In the genomic region with DNA sequence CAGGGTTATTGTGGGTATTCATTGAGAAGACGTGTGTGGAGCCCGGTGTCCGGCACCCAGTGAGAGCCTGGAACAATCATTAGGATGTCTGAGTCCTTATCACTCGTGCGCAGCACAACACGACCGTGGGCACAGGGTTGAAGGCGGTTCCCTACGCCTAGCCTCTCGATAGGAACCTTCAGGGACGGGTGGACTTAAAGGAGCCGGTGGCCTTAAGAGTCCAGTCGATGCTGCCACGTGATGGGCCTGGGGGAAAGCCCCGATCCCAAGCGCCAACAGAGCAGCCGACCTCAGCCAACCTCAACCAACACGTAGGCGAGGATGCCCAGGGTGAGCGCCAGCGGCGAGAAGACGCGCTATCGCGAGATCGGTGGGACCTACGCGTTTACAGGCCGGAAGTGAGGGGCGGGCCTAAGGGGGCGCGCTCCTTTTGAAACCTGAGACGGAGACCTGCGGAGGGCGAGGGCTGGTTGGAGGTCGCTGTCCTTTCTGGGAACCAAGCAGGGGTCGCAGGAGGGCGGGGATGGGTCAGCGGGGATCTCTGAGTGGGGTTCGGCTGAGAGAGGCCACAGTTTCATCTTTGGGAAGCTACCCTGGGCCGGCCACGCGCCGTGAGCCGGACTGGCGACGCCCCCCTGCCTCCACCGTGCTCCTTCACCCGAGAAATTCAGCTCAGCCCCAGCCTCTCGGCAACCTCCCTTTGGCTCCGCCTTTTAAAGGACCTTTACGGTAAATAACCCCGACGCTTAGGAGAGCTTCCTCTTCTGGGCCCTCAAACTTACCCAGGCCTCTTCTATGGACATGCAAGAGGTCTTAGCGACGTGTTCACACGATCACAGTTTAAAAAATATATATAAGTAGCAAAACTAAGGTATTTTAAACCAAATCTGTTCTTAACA, we compare ENCODE assay signal across 1 cellular context.
TF ChIP-seq lines count a peak whose summit lies in the region.

No MANE protein-coding gene starts in this region.

TF ChIP-seq in HepG2, 621 proteins besides CTCF, POLR2A, EP300 and RAD21 (continued from another document and continues in another):
- no peak for TF ChIP-seq ZNF646 (CRISPR knock-in tag; IDR thresholded peaks at IDR 0.05)
- no peak for TF ChIP-seq RFX1 (IDR thresholded peaks at IDR 0.05)
- peak; percentile 77; the same call in 1 of the 2 replicates for TF ChIP-seq ZNF263 (CRISPR knock-in tag; IDR thresholded peaks at IDR 0.05)
- TF ChIP-seq CHD2 (IDR thresholded peaks at IDR 0.05; ENCODE audit: low read depth, low read length) = peak; percentile 100
- peak; percentile 98 for TF ChIP-seq ZBTB38 (CRISPR knock-in tag; IDR thresholded peaks at IDR 0.05)
- peak; percentile 55; the same call in 1 of the 2 replicates for TF ChIP-seq ZNF800 (CRISPR knock-in tag; IDR thresholded peaks at IDR 0.05)
- peak; percentile 96 for TF ChIP-seq MXD4 (CRISPR knock-in tag; IDR thresholded peaks at IDR 0.05)
- TF ChIP-seq, protein P1, sequence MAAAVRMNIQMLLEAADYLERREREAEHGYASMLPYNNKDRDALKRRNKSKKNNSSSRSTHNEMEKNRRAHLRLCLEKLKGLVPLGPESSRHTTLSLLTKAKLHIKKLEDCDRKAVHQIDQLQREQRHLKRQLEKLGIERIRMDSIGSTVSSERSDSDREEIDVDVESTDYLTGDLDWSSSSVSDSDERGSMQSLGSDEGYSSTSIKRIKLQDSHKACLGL (CRISPR knock-in tag; IDR thresholded peaks at IDR 0.05) = peak; percentile 97
- TF ChIP-seq PHF5A (CRISPR knock-in tag; IDR thresholded peaks at IDR 0.05; ENCODE audit: low read depth, unreplicated experiment) = peak; percentile 86
- peak; percentile 83 for TF ChIP-seq ESRRA (CRISPR knock-in tag; IDR thresholded peaks at IDR 0.05; ENCODE audit: low read depth)
- TF ChIP-seq AHR (CRISPR knock-in tag; IDR thresholded peaks at IDR 0.05) = peak; percentile 68
- peak; percentile 100 for TF ChIP-seq ZFP91 (CRISPR knock-in tag; IDR thresholded peaks at IDR 0.05; ENCODE audit: borderline replicate concordance)
- peak; percentile 80; the same call in 1 of the 2 replicates for TF ChIP-seq PHF21A (CRISPR knock-in tag; IDR thresholded peaks at IDR 0.05)
- TF ChIP-seq ZNF841 (CRISPR knock-in tag; IDR thresholded peaks at IDR 0.05; ENCODE audit: borderline replicate concordance) = no peak
- no peak for TF ChIP-seq SETDB1 (CRISPR knock-in tag; IDR thresholded peaks at IDR 0.05; ENCODE audit: borderline replicate concordance)
- peak; percentile 55; the same call in 1 of the 2 replicates for TF ChIP-seq ZNF383 (CRISPR knock-in tag; IDR thresholded peaks at IDR 0.05; ENCODE audit: borderline replicate concordance)
- TF ChIP-seq GTF3A (CRISPR knock-in tag; conservative IDR thresholded peaks at IDR 0.05) = peak; percentile 88; the same call in 1 of the 2 replicates
- no peak for TF ChIP-seq SUZ12 (IDR thresholded peaks at IDR 0.05; ENCODE audit: low read depth, low read length)
- no peak for TF ChIP-seq RAD51 (IDR thresholded peaks at IDR 0.05; ENCODE audit: borderline replicate concordance)
- peak; percentile 96 for TF ChIP-seq ZNF749 (CRISPR knock-in tag; IDR thresholded peaks at IDR 0.05; ENCODE audit: borderline replicate concordance)
- TF ChIP-seq, protein P2, sequence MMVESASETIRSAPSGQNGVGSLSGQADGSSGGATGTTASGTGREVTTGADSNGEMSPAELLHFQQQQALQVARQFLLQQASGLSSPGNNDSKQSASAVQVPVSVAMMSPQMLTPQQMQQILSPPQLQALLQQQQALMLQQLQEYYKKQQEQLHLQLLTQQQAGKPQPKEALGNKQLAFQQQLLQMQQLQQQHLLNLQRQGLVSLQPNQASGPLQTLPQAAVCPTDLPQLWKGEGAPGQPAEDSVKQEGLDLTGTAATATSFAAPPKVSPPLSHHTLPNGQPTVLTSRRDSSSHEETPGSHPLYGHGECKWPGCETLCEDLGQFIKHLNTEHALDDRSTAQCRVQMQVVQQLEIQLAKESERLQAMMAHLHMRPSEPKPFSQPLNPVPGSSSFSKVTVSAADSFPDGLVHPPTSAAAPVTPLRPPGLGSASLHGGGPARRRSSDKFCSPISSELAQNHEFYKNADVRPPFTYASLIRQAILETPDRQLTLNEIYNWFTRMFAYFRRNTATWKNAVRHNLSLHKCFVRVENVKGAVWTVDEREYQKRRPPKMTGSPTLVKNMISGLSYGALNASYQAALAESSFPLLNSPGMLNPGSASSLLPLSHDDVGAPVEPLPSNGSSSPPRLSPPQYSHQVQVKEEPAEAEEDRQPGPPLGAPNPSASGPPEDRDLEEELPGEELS (CRISPR knock-in tag; IDR thresholded peaks at IDR 0.05) = peak; percentile 68
- peak; percentile 99 for TF ChIP-seq SIN3A (IDR thresholded peaks at IDR 0.05; ENCODE audit: borderline replicate concordance, low read depth, low read length)
- TF ChIP-seq ZNF550 (CRISPR knock-in tag; IDR thresholded peaks at IDR 0.05; ENCODE audit: borderline replicate concordance) = peak; percentile 47; the same call in 1 of the 2 replicates
- TF ChIP-seq THAP11 (CRISPR knock-in tag; IDR thresholded peaks at IDR 0.05) = peak; percentile 91
- TF ChIP-seq ZNF574 (CRISPR knock-in tag; IDR thresholded peaks at IDR 0.05) = peak; percentile 94
- no peak for TF ChIP-seq ZMAT5 (CRISPR knock-in tag; IDR thresholded peaks at IDR 0.05; ENCODE audit: borderline replicate concordance, low read depth)
- peak; percentile 91 for TF ChIP-seq CHCHD3 (CRISPR knock-in tag; IDR thresholded peaks at IDR 0.05)
- peak; percentile 57 for TF ChIP-seq TP53 (CRISPR knock-in tag; conservative IDR thresholded peaks at IDR 0.05)
- TF ChIP-seq, protein P3, sequence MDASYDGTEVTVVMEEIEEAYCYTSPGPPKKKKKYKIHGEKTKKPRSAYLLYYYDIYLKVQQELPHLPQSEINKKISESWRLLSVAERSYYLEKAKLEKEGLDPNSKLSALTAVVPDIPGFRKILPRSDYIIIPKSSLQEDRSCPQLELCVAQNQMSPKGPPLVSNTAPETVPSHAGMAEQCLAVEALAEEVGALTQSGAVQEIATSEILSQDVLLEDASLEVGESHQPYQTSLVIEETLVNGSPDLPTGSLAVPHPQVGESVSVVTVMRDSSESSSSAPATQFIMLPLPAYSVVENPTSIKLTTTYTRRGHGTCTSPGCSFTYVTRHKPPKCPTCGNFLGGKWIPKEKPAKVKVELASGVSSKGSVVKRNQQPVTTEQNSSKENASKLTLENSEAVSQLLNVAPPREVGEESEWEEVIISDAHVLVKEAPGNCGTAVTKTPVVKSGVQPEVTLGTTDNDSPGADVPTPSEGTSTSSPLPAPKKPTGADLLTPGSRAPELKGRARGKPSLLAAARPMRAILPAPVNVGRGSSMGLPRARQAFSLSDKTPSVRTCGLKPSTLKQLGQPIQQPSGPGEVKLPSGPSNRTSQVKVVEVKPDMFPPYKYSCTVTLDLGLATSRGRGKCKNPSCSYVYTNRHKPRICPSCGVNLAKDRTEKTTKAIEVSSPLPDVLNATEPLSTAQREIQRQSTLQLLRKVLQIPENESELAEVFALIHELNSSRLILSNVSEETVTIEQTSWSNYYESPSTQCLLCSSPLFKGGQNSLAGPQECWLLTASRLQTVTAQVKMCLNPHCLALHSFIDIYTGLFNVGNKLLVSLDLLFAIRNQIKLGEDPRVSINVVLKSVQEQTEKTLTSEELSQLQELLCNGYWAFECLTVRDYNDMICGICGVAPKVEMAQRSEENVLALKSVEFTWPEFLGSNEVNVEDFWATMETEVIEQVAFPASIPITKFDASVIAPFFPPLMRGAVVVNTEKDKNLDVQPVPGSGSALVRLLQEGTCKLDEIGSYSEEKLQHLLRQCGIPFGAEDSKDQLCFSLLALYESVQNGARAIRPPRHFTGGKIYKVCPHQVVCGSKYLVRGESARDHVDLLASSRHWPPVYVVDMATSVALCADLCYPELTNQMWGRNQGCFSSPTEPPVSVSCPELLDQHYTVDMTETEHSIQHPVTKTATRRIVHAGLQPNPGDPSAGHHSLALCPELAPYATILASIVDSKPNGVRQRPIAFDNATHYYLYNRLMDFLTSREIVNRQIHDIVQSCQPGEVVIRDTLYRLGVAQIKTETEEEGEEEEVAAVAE (CRISPR knock-in tag; IDR thresholded peaks at IDR 0.05; ENCODE audit: borderline replicate concordance) = no peak
- no peak for TF ChIP-seq ZNF33A (CRISPR knock-in tag; IDR thresholded peaks at IDR 0.05; ENCODE audit: borderline replicate concordance)
- no peak for TF ChIP-seq CENPBD1 (CRISPR knock-in tag; IDR thresholded peaks at IDR 0.05; ENCODE audit: borderline replicate concordance, low read depth)
- TF ChIP-seq SP4 (CRISPR knock-in tag; IDR thresholded peaks at IDR 0.05) = peak; percentile 97
